In the genomic region with DNA sequence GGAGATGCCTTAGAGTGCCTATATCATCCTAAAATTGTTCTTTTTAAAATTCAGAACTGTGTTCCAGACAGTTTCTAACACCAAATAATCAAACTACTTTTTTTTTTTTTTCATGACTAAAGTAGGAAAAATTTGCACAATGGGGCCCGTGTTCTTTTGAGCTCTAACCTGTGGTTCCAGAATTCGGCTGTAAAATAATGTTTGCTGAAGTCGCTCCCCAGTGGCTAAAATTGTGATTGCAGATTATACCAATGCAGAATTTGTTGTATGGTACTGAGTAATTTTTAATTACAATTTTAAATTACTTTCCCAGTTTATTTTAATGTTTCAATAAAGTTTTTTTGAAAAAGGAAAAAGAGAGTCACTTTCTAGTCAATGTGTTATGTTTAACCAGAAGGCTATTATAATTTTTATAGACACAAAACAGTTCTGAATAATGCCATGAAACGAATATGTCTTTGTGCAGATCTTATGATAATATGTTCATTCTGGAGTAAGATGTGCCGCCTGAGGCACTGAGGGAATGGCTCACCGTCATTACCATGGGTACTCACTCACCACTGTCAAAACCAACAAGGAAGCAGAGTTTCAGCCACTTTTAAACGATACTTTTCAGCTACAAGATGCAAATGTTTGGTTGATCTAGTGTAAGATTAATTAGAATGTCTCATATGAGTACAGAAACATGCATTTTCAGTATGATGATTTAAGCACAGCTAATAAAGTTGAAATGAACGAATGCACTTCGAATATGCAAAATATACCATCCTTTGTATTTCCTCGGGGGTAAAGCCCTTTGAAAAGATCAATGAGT, we compare ENCODE assay signal across 8 cellular contexts.
DNase-seq lines count a peak whose midpoint lies in the region; ATAC-seq, FAIRE-seq and TF ChIP-seq lines count a peak whose summit lies in the region.

No MANE protein-coding gene starts in this region.

- H3K4me3 Mint-ChIP-seq in stimulated activated naive CD8-positive, alpha-beta T cell treated with anti-CD3 and anti-CD28 coated beads, Interleukin-15, Interleukin-2, amounts not matched to agents 100 ng/mL and 50 ng/mL, for 24 hours = peak overlapping the region; percentile 41

- FAIRE-seq in G401.6 (lab: Jason Lieb, UNC) = peak; percentile 82

- no peak overlapping the region for H3K27ac ChIP-seq in 22Rv1

- intact Hi-C loops in lower leg skin (cut with DNase I; ENCODE audit: low total_unique reads) = loop anchor here (10.0 kb wide), 1 partner anchor 302 kb away; no protein-coding TSS in a partner anchor

- no peak for ATAC-seq in GM21717 (IDR thresholded peaks at IDR 0.05; ENCODE audit: unreplicated experiment)

- TF ChIP-seq POLR2A in lower leg skin (IDR thresholded peaks at IDR 0.05) = no peak

- H3K4me3 ChIP-seq in lower leg skin (ENCODE audit: low read depth, poor library complexity, severe bottlenecking) = no peak overlapping the region

- TF ChIP-seq CTCF in 22Rv1 (IDR thresholded peaks at IDR 0.05) = peak; percentile 70
- TF ChIP-seq CTCF in lower leg skin (IDR thresholded peaks at IDR 0.05) = no peak

- 58 to 64% methylated on average over 10 of the region's 10 CpGs for WGBS in lower leg skin, 2 donors

- H3K27me3 Mint-ChIP-seq in stimulated activated naive CD8-positive, alpha-beta T cell treated with anti-CD3 and anti-CD28 coated beads, Interleukin-15, Interleukin-2, amounts not matched to agents 100 ng/mL and 50 ng/mL, for 24 hours = peaks cover 9% of the 10 kb centered on the region

- no peaks in the 10 kb centered on the region for H3K9me3 Mint-ChIP-seq in stimulated activated naive CD8-positive, alpha-beta T cell treated with anti-CD3 and anti-CD28 coated beads, Interleukin-15, Interleukin-2, amounts not matched to agents 100 ng/mL and 50 ng/mL, for 24 hours

- H3K4me1 Mint-ChIP-seq in stimulated activated naive CD8-positive, alpha-beta T cell treated with anti-CD3 and anti-CD28 coated beads, Interleukin-15, Interleukin-2, amounts not matched to agents 100 ng/mL and 50 ng/mL, for 24 hours (ENCODE audit: low read depth) = peaks cover 55% of the 10 kb centered on the region

- H3K36me3 Mint-ChIP-seq in stimulated activated naive CD8-positive, alpha-beta T cell treated with anti-CD3 and anti-CD28 coated beads, Interleukin-15, Interleukin-2, amounts not matched to agents 100 ng/mL and 50 ng/mL, for 24 hours (ENCODE audit: low read depth) = peaks cover 3% of the 10 kb centered on the region

- H3K27ac Mint-ChIP-seq in stimulated activated naive CD8-positive, alpha-beta T cell treated with anti-CD3 and anti-CD28 coated beads, Interleukin-15, Interleukin-2, amounts not matched to agents 100 ng/mL and 50 ng/mL, for 24 hours = peak overlapping the region; percentile 32

- peak; percentile 36 for DNase-seq in RKO (ENCODE audit: low spot score)
- DNase-seq in dermis blood vessel endothelial cell = peak; percentile 56
- no peak for DNase-seq in lower leg skin (ENCODE audit: low spot score in 2 of 2)
- no peak for DNase-seq in NCI-H2081 treated with DMSO at 0.1 percent for 48 hours (lab: John Stamatoyannopoulos, UW)

Comparison
In these comparisons a context has a peak if more than half of its experiments do, and no peak if none do; other contexts are left out.
1. DNase-seq: peak in RKO (single experiment) and dermis blood vessel endothelial cell (single experiment); none in lower leg skin (0 of 2) and NCI-H2081 treated with DMSO at 0.1 percent for 48 hours (single experiment).